8 cellular contexts compared by ENCODE assay signal in the genomic region with DNA sequence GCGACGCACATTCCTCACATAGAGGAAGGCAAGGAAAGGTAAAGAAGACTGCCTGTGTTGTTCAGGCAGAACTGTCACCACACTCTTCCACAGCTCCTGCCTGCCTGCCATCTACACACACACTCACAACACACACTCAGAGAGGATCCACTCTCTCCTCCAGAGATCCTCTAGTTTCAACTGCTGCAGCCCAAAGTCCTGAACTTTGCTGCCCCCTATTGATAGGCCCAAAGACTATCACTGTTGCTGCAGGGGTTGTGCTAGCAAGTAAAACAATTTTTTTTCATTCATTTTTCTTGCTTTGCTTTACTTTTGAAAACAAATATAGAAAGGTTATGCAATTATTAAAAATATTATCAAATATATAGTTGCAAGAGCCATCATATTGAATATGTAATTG. TPM values are rescaled to one million over a fixed set of nuclear protein-coding genes. Genes with fewer than 3 reads are reported as not detected.
A peak's percentile ranks its signal among the peaks of the same experiment; 100 is the strongest.
DNase-seq lines count a peak whose midpoint lies in the region; ATAC-seq and TF ChIP-seq lines count a peak whose summit lies in the region.

No MANE protein-coding gene starts in this region.

- no peaks in the 10 kb centered on the region for H3K79me2 ChIP-seq in OCI-LY7 (ENCODE audit: insufficient read depth, low read depth, low read length)

- BruUV-seq in OCI-LY7 (replicated peaks; lab: Mats Ljungman, UMichigan), result no TSS peak

- ATAC-seq in lung (ENCODE audit: insufficient read depth, low FRiP score) (peak; percentile 62), aorta (ENCODE audit: low FRiP score) (no peak), GM19035 (IDR thresholded peaks at IDR 0.05; ENCODE audit: unreplicated experiment) (no peak)

- H3K27ac ChIP-seq in OCI-LY7 (ENCODE audit: low read depth, low read length, poor library complexity, severe bottlenecking), result no peak overlapping the region
- H3K27ac ChIP-seq in lung (ENCODE audit: low read depth in 1 of 2, low read length in 1 of 2), result no peak overlapping the region
- no peak overlapping the region for H3K27ac ChIP-seq in aorta (ENCODE audit: low read depth in 1 of 2, low read length in 2 of 2)

- 97 to 98% methylated on average over 2 of the region's 2 CpGs for WGBS in lung, 2 donors
- WGBS in aorta, 2 donors, result 90 to 95% methylated on average over 2 of the region's 2 CpGs

- no peak overlapping the region for H2AFZ ChIP-seq in OCI-LY7 (ENCODE audit: low read length)

- POLR2A ChIA-PET in OCI-LY7 (lab: Charles Lee), result interaction anchor here (0.6 to 1.7 kb wide), 2 partner anchors 16 to 366 kb away, joined by 3 to 5 read pairs; no protein-coding TSS in a partner anchor

- CTCF ChIA-PET in OCI-LY7 (lab: Charles Lee; ENCODE audit: unreplicated experiment), result no interaction called here

- DNase-seq in NCI-H2171 treated with DMSO at 0.1 percent for 48 hours (lab: John Stamatoyannopoulos, UW) (peak; percentile 35), NCI-H2171 (lab: John Stamatoyannopoulos, UW) (no peak), HuH-7 (ENCODE audit: low spot score) (peak; percentile 56), OCI-LY7 (ENCODE audit: low spot score) (peak; percentile 24), choroid plexus epithelial cell (ENCODE audit: low read depth) (peak; percentile 79), lung (ENCODE audit: low spot score) (no peak), aorta (no peak)

- no peaks in the 10 kb centered on the region for H3K9me3 ChIP-seq in OCI-LY7 (ENCODE audit: low read length)
- H3K9me3 ChIP-seq in lung (ENCODE audit: control insufficient read depth in 2 of 2, insufficient read depth in 1 of 2, low read length in 1 of 2), result peaks cover 0 to under 1% of the 10 kb centered on the region in 2 donors
- no peaks in the 10 kb centered on the region for H3K9me3 ChIP-seq in aorta (ENCODE audit: control insufficient read depth, low read length)

- no peaks in the 10 kb centered on the region for H4K20me1 ChIP-seq in OCI-LY7 (ENCODE audit: insufficient read depth, low read length)

- H3K4me3 ChIP-seq in OCI-LY7 (ENCODE audit: low read depth, low read length, poor library complexity, severe bottlenecking), result no peak overlapping the region
- no peak overlapping the region for H3K4me3 ChIP-seq in choroid plexus epithelial cell (ENCODE audit: low read depth, low read length)
- H3K4me3 ChIP-seq in lung, result no peak overlapping the region
- no peak overlapping the region for H3K4me3 ChIP-seq in aorta (ENCODE audit: low read length in 2 of 2)

- H3K4me1 ChIP-seq in OCI-LY7 (ENCODE audit: insufficient read depth, low read length, poor library complexity, severe bottlenecking), result no peaks in the 10 kb centered on the region
- H3K4me1 ChIP-seq in lung (ENCODE audit: control insufficient read depth in 2 of 2, insufficient read depth in 2 of 2, low read length in 2 of 2), result peaks cover 0 to 4% of the 10 kb centered on the region in 2 donors
- H3K4me1 ChIP-seq in aorta (ENCODE audit: control insufficient read depth in 1 of 2, insufficient read depth in 2 of 2, low read length in 2 of 2), result peaks cover 0 to 3% of the 10 kb centered on the region in 2 donors

- H3K9me2 ChIP-seq in OCI-LY7 (ENCODE audit: insufficient read depth, low read length), result no peaks in the 10 kb centered on the region

- peaks cover 48% of the 10 kb centered on the region for H3K36me3 ChIP-seq in OCI-LY7 (ENCODE audit: insufficient read depth, low read length)
- peaks cover 6 to 12% of the 10 kb centered on the region in 2 donors for H3K36me3 ChIP-seq in lung (ENCODE audit: control insufficient read depth in 2 of 2, insufficient read depth in 2 of 2, low read length in 2 of 2)
- peaks cover 5% of the 10 kb centered on the region in 2 donors for H3K36me3 ChIP-seq in aorta (ENCODE audit: control insufficient read depth in 1 of 2, insufficient read depth in 2 of 2, low read length in 1 of 2)

- intact Hi-C loops in OCI-LY7 (cut with micrococcal nuclease; ENCODE audit: unreplicated experiment), result no loop called here
- intact Hi-C loops in aorta (cut with DNase I), result no loop called here

- H3K4me2 ChIP-seq in OCI-LY7 (ENCODE audit: low read length), result no peak overlapping the region

- peak; percentile 72 for TF ChIP-seq CTCF in OCI-LY7 (conservative IDR thresholded peaks at IDR 0.05; ENCODE audit: low read length)
- peak; percentile 90 for TF ChIP-seq CTCF in choroid plexus epithelial cell (conservative IDR thresholded peaks at IDR 0.05; ENCODE audit: low read depth, low read length)
- TF ChIP-seq CTCF in lung (IDR thresholded peaks at IDR 0.05; ENCODE audit: control extremely low read depth, extremely low read depth), result peak; percentile 8

- no peaks in the 10 kb centered on the region for H3K27me3 ChIP-seq in lung (ENCODE audit: control insufficient read depth, insufficient read depth)
- no peaks in the 10 kb centered on the region for H3K27me3 ChIP-seq in aorta (ENCODE audit: control insufficient read depth in 1 of 2, insufficient read depth in 2 of 2, low read length in 1 of 2)

RNA-seq across cellular contexts. Expression of a gene that starts 5.9 kb away (rescaled TPM):
- total RNA-seq in OCI-LY7 (2014; rRNA removed; shearing (Covaris generic)), result not detected in 2 replicates
- total RNA-seq in OCI-LY7 (2022), result not detected in 2 replicates
- 10 to 100 TPM; 14.2 to 29.8 TPM for total RNA-seq in lung
- 10 to 100 TPM; 13.0 to 17.1 TPM for polyA plus RNA-seq in lung
- total RNA-seq in aorta, result under 1 TPM in 1 of 2 donors, not detected in 1; 0.39 TPM
- polyA plus RNA-seq in aorta, result under 1 TPM; 0.18 to 0.50 TPM

RNA-seq across cellular contexts. Expression of a gene that starts 12.0 kb away (rescaled TPM):
- total RNA-seq in OCI-LY7 (2014; rRNA removed; shearing (Covaris generic)), result 12.9 and 14.7 TPM in 2 replicates
- total RNA-seq in OCI-LY7 (2022) (15.1 and 16.4 TPM in 2 replicates), lung (10 to 100 TPM in 1 of 2 donors, 1 to 10 TPM in 1; 6.7 to 17.6 TPM), aorta (1 to 10 TPM; 6.1 to 9.5 TPM)
- polyA plus RNA-seq in lung (10 to 100 TPM in 1 of 2 donors, 1 to 10 TPM in 1; 9.3 to 17.7 TPM), aorta (10 to 100 TPM; 11.8 to 17.9 TPM)

RNA-seq across cellular contexts. Expression of a gene that starts 12.1 kb away (rescaled TPM):
- 51.9 and 68.1 TPM in 2 replicates for total RNA-seq in OCI-LY7 (2014; rRNA removed; shearing (Covaris generic))
- total RNA-seq in OCI-LY7 (2022), result 67.1 and 72.6 TPM in 2 replicates
- 100 to 1,000 TPM in 1 of 2 donors, 10 to 100 TPM in 1; 85.0 to 115 TPM for total RNA-seq in lung
- polyA plus RNA-seq in lung, result 10 to 100 TPM; 31.0 to 59.3 TPM
- total RNA-seq in aorta, result 10 to 100 TPM; 38.9 to 45.5 TPM
- 10 to 100 TPM; 16.2 to 19.9 TPM for polyA plus RNA-seq in aorta

Comparison
In these comparisons a context has a peak if more than half of its experiments do, and no peak if none do; other contexts are left out.
1. DNase-seq: peak in NCI-H2171 treated with DMSO at 0.1 percent for 48 hours (single experiment), HuH-7 (single experiment), OCI-LY7 (single experiment) and choroid plexus epithelial cell (single experiment); none in NCI-H2171 (single experiment), lung (single experiment) and aorta (0 of 2).
2. CTCF ChIP-seq: peak in every context shown above with its lines; median percentile 90 in choroid plexus epithelial cell; 72 in OCI-LY7; 8 in lung.
3. RNA of a gene that starts 5.9 kb away (total RNA-seq): 14.2 to 29.8 TPM in lung; 0.39 TPM in aorta and not detected in OCI-LY7; every median in the first group is over 10 times any median in the second.